ENCODE assay signal across 1 cellular context in genomic region chr5:39422036-39422606, GRCh38.
TF ChIP-seq lines count a peak whose summit lies in the region.

No MANE protein-coding gene starts in this region.

TF ChIP-seq in HepG2, 621 proteins besides CTCF, POLR2A, EP300 and RAD21:
- TF ChIP-seq RXRA (CRISPR knock-in tag; IDR thresholded peaks at IDR 0.05) (no peak), ZNF331 (CRISPR knock-in tag; IDR thresholded peaks at IDR 0.05) (no peak), SMARCC2 (IDR thresholded peaks at IDR 0.05) (no peak), FOXK2 (IDR thresholded peaks at IDR 0.05) (no peak), ZBTB34 (CRISPR knock-in tag; IDR thresholded peaks at IDR 0.05) (no peak), SMC3 (IDR thresholded peaks at IDR 0.05; ENCODE audit: low read length) (no peak), FIP1L1 (IDR thresholded peaks at IDR 0.05; ENCODE audit: borderline replicate concordance, insufficient read depth, low read depth, low read length) (no peak), ZBTB14 (CRISPR knock-in tag; IDR thresholded peaks at IDR 0.05) (no peak), GLI4 (CRISPR knock-in tag; IDR thresholded peaks at IDR 0.05; ENCODE audit: borderline replicate concordance) (no peak), TBL1XR1 (IDR thresholded peaks at IDR 0.05; ENCODE audit: borderline replicate concordance, low read length, partially characterized antibody) (no peak), SAP130 (CRISPR knock-in tag; IDR thresholded peaks at IDR 0.05; ENCODE audit: low read depth) (no peak), HNRNPL (IDR thresholded peaks at IDR 0.05; ENCODE audit: low read depth, low read length) (no peak)
TF ChIP-seq in HepG2: peak in this region for 0.
